7 cellular contexts compared by ENCODE assay signal in genomic region chr10:8054498-8055407, GRCh38. TPM values are rescaled to one million over a fixed set of nuclear protein-coding genes. Genes with fewer than 3 reads are reported as not detected.
DNase-seq lines count a peak whose midpoint lies in the region; ATAC-seq and TF ChIP-seq lines count a peak whose summit lies in the region.

Gene GATA3 (plus strand): TSS chr10:8054688. CDS start chr10:8055656, 968 bp downstream.

- H3K4me1 ChIP-seq in breast epithelium (no peaks in the 10 kb centered on the region), right lobe of liver (peaks cover 0 to 36% (median 11%) of the 10 kb centered on the region in 4 donors)

- TF ChIP-seq POLR2A in breast epithelium (IDR thresholded peaks at IDR 0.05): peak; percentile 40
- no peak for TF ChIP-seq POLR2A in right lobe of liver (IDR thresholded peaks at IDR 0.05)

- intact Hi-C loops in breast epithelium (cut with DNase I; ENCODE audit: low total_unique reads) (no loop called here), right lobe of liver (cut with DNase I) (no loop called here)

- no peaks in the 10 kb centered on the region for H3K9me3 ChIP-seq in breast epithelium
- no peaks in the 10 kb centered on the region for H3K9me3 ChIP-seq in right lobe of liver

- peaks cover 0 to 42% of the 10 kb centered on the region in 2 donors for H3K27me3 ChIP-seq in breast epithelium
- peaks cover 7 to 17% of the 10 kb centered on the region in 2 donors for H3K27me3 ChIP-seq in right lobe of liver

- H3K27ac ChIP-seq in breast epithelium (peak within 1 kb of the TSS; percentile 91 to 96), right lobe of liver (peak within 1 kb of the TSS; percentile 40 to 57 (median 50))

- ATAC-seq in GM19025 (IDR thresholded peaks at IDR 0.05; ENCODE audit: low read depth, unreplicated experiment) (peak; percentile 27), HG03097 (IDR thresholded peaks at IDR 0.05; ENCODE audit: low FRiP score, unreplicated experiment) (peak; percentile 36), right lobe of liver (peak in 3 of 4 donors; percentile 26 to 36 (median 30))

- peak within 1 kb of the TSS; percentile 43 to 87 (median 72) for H3K4me3 ChIP-seq in breast epithelium
- peak within 1 kb of the TSS; percentile 33 to 59 (median 49) for H3K4me3 ChIP-seq in right lobe of liver

- TF ChIP-seq CTCF in breast epithelium (IDR thresholded peaks at IDR 0.05) (no peak), right lobe of liver (IDR thresholded peaks at IDR 0.05) (no peak)

- DNase-seq in UCSD-AML1 (lab: John Stamatoyannopoulos, UW; ENCODE audit: unreplicated experiment) (peak; percentile 47), breast epithelium (ENCODE audit: low spot score in 2 of 2) (peak; percentile 93), right lobe of liver (peak in 1 of 3 donors; percentile 74), cerebellum (ENCODE audit: low spot score) (no peak)
- peak; percentile 75 to 82 for DNase-seq in stimulated activated CD8-positive, alpha-beta memory T cell treated with anti-CD3 and anti-CD28 coated beads, Interleukin-15, amount 100 ng/mL, for 48 hours (ENCODE audit: low read depth in 2 of 2)

- H3K36me3 ChIP-seq in breast epithelium: no peaks in the 10 kb centered on the region
- no peaks in the 10 kb centered on the region for H3K36me3 ChIP-seq in right lobe of liver

- 3% methylated on average over 26 of the region's 65 CpGs for WGBS in right lobe of liver (ENCODE audit: insufficient coverage, low coverage, low lambda C conversion rate, missing lambda C conversion rate)

RNA-seq across cellular contexts. Expression of gene GATA3, which starts in this region (rescaled TPM):
- total RNA-seq in breast epithelium (10 to 100 TPM in 2 of 3 donors, under 1 TPM in 1; 0.48 to 36.4 (median 28.2) TPM), right lobe of liver (1 to 10 TPM in 1 of 6 experiments, under 1 TPM in 4, not detected in 1; 0.26 to 1.0 (median 0.53) TPM), cerebellum (0.09 TPM)
